In the genomic region with DNA sequence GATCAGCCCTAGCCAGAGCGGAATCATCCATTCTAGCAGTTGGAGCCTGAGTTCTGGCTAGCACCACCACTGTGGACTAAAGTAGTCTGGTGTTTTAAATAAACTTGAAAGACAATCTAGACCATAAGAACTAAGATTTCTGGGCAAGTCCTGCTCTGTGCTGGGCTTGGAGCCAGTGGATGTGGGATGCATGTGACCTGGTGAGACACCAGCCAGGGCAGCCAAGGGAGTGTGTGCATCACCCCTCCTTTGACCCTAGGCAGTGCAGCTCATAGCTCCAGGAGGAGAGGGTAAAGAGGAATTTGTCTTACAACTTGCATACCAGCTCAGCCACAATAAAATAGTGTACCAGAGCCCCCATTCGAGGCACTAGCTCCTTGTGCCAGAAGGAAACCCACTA, we compare ENCODE assay signal across 14 cellular contexts. TPM values are rescaled to one million over a fixed set of nuclear protein-coding genes. Genes with fewer than 3 reads are reported as not detected.
DNase-seq lines count a peak whose midpoint lies in the region; ATAC-seq and TF ChIP-seq lines count a peak whose summit lies in the region.
"Had no signal": no experiment of that assay in that cellular context is flagged by ENCODE, and none has a peak within 500 bp of the region (broad histone marks: within the 10 kb centered on the region; RNA-seq: fewer than 3 reads in every experiment).

No MANE protein-coding gene starts in this region.

- peak overlapping the region; percentile 36 to 55; a peak in 3 of 4 replicates for H3K27ac ChIP-seq in SK-N-SH (ENCODE audit: low read depth in 2 of 2, low read length in 1 of 2)
- H3K27ac ChIP-seq: gastrocnemius medialis, neutrophil had no signal

- peaks cover 0 to 33% of the 10 kb centered on the region in 2 experiments for H3K36me3 ChIP-seq in SK-N-SH (replicated peaks in 1 of 2; ENCODE audit: control insufficient read depth in 1 of 2, insufficient read depth in 2 of 2, low read length in 1 of 2)
- H3K36me3 ChIP-seq: gastrocnemius medialis, neutrophil had no signal

- TF ChIP-seq CTCF in SK-N-SH (IDR thresholded peaks at IDR 0.05), result no peak
- no peak for TF ChIP-seq CTCF in fibroblast of pulmonary artery (IDR thresholded peaks at IDR 0.05; ENCODE audit: low read length, missing control alignments)
- no peak for TF ChIP-seq CTCF in retinal pigment epithelial cell (conservative IDR thresholded peaks at IDR 0.05; ENCODE audit: low read depth, low read length)
- no peak for TF ChIP-seq CTCF in natural killer cell (IDR thresholded peaks at IDR 0.05)

- no peaks in the 10 kb centered on the region for H3K36me3 Mint-ChIP-seq in natural killer cell
- H3K36me3 Mint-ChIP-seq: CD4-positive, alpha-beta memory T cell had no signal

- TF ChIP-seq EP300 in SK-N-SH (IDR thresholded peaks at IDR 0.05; ENCODE audit: borderline replicate concordance in 1 of 2, low read depth in 1 of 2, low read length in 1 of 2), result peak in 1 of 2 experiments; percentile 50; a peak in 1 of 4 replicates

- peaks cover 7 to 8% of the 10 kb centered on the region in 2 experiments; a peak in 2 of 4 replicates for H3K4me1 ChIP-seq in SK-N-SH (ENCODE audit: control insufficient read depth in 1 of 2, insufficient read depth in 2 of 2, low read depth in 1 of 2, low read length in 1 of 2)
- H3K4me1 ChIP-seq: gastrocnemius medialis had no signal

- H3F3A ChIP-seq in SK-N-SH (replicated peaks; ENCODE audit: insufficient read depth), result peaks cover 7% of the 10 kb centered on the region

- H3K4me3 Mint-ChIP-seq in natural killer cell, result no peak overlapping the region
- H3K4me3 Mint-ChIP-seq: activated CD4-positive, alpha-beta T cell treated with anti-CD3 and anti-CD28 coated beads, Interleukin-2, amount 10 ng/mL, durations not matched to agents 24 days and 14 days; CD4-positive, alpha-beta memory T cell had no signal

- 0 out of 2 replicates have a peak overlapping the region, but pooled peaks have one; percentile 1 for H3K4me2 ChIP-seq in SK-N-SH

- peaks cover 0 to 2% of the 10 kb centered on the region in 2 donors for H3K27me3 Mint-ChIP-seq in natural killer cell (ENCODE audit: low read depth in 2 of 2)
- H3K27me3 Mint-ChIP-seq: activated CD4-positive, alpha-beta T cell treated with anti-CD3 and anti-CD28 coated beads, Interleukin-2, amount 10 ng/mL, durations not matched to agents 24 days and 14 days had no signal

- H3K9ac ChIP-seq in SK-N-SH, result no peak overlapping the region

- peaks cover 68% of the 10 kb centered on the region for H3K79me2 ChIP-seq in SK-N-SH (ENCODE audit: insufficient read depth)

- ATAC-seq in natural killer cell (no peak), HG02642 (IDR thresholded peaks at IDR 0.05; ENCODE audit: poor library complexity, unreplicated experiment) (no peak)
- ATAC-seq: gastrocnemius medialis had no signal

- TF ChIP-seq RAD21 in SK-N-SH (IDR thresholded peaks at IDR 0.05; ENCODE audit: low read length), result no peak

- H3K9me3 Mint-ChIP-seq in natural killer cell, result peaks cover 2 to 5% of the 10 kb centered on the region in 2 donors
- H3K9me3 Mint-ChIP-seq: activated CD4-positive, alpha-beta T cell treated with anti-CD3 and anti-CD28 coated beads, Interleukin-2, amount 10 ng/mL, durations not matched to agents 24 days and 14 days had no signal

- no peak overlapping the region for H3K27ac Mint-ChIP-seq in natural killer cell
- H3K27ac Mint-ChIP-seq: activated CD4-positive, alpha-beta T cell treated with anti-CD3 and anti-CD28 coated beads, Interleukin-2, amount 10 ng/mL, durations not matched to agents 24 days and 14 days; CD4-positive, alpha-beta memory T cell had no signal

- 93% methylated on average over 2 of the region's 2 CpGs for whole genome bisulfite sequencing in SK-N-SH (ENCODE audit: low lambda C conversion rate)

- POLR2A ChIA-PET in SK-N-SH (lab: Yijun Ruan, JAX), result no interaction called here

- no peak overlapping the region for H2AFZ ChIP-seq in SK-N-SH (ENCODE audit: low read depth)

- CTCF ChIA-PET in SK-N-SH (lab: Yijun Ruan, JAX), result interaction anchor here (1.7 to 2.2 kb wide), 2 partner anchors 323 to 329 kb away, joined by 9 to 12 read pairs; no protein-coding TSS in a partner anchor

- DNase-seq in Daoy (ENCODE audit: low read depth) (peak; percentile 27), SK-N-SH (no peak), fibroblast of pulmonary artery (ENCODE audit: low read depth) (peak; percentile 71), retinal pigment epithelial cell (ENCODE audit: low read depth) (peak; percentile 69), NCI-H82 (lab: John Stamatoyannopoulos, UW) (no peak), natural killer cell (no peak), T-helper 1 cell (no peak)
- DNase-seq: activated CD4-positive, alpha-beta T cell treated with anti-CD3 and anti-CD28 coated beads, Interleukin-2, amount 10 ng/mL, durations not matched to agents 24 days and 14 days; activated effector memory CD4-positive, alpha-beta T cell treated with anti-CD3 and anti-CD28 coated beads, Interleukin-2, amount 50 U/mL, for 16 hours; CD4-positive, alpha-beta memory T cell; gastrocnemius medialis; NCI-H510A had no signal

- no peaks in the 10 kb centered on the region for H3K9me2 ChIP-seq in SK-N-SH

- H3K4me3 ChIP-seq in SK-N-SH (ENCODE audit: low read depth in 2 of 2, low read length in 1 of 2) (no peak overlapping the region), fibroblast of pulmonary artery (replicated peaks; ENCODE audit: low read depth, low read length) (no peak overlapping the region), retinal pigment epithelial cell (ENCODE audit: low read length) (no peak overlapping the region)
- H3K4me3 ChIP-seq: gastrocnemius medialis had no signal

- intact Hi-C loops in natural killer cell (cut with micrococcal nuclease), result no loop called here

- H3K27me3 ChIP-seq in SK-N-SH (ENCODE audit: insufficient read depth), result no peaks in the 10 kb centered on the region
- H3K27me3 ChIP-seq: gastrocnemius medialis, neutrophil had no signal

- H3K9me3 ChIP-seq in SK-N-SH, result peaks cover 9% of the 10 kb centered on the region; the same call in 1 of the 2 replicates
- H3K9me3 ChIP-seq: gastrocnemius medialis, neutrophil had no signal

- H3K4me1 Mint-ChIP-seq in natural killer cell, result no peaks in the 10 kb centered on the region
- H3K4me1 Mint-ChIP-seq: activated CD4-positive, alpha-beta T cell treated with anti-CD3 and anti-CD28 coated beads, Interleukin-2, amount 10 ng/mL, durations not matched to agents 24 days and 14 days; CD4-positive, alpha-beta memory T cell had no signal

- no peaks in the 10 kb centered on the region for H4K20me1 ChIP-seq in SK-N-SH (ENCODE audit: insufficient read depth)

TF ChIP-seq in SK-N-SH, 30 proteins besides CTCF, POLR2A, EP300 and RAD21:
- TF ChIP-seq FOSL2 (IDR thresholded peaks at IDR 0.05; ENCODE audit: borderline replicate concordance, low read depth), result peak; percentile 3; the same call in 1 of the 2 replicates
- no peak for TF ChIP-seq POLR2AphosphoS5 (IDR thresholded peaks at IDR 0.05; ENCODE audit: low read depth, low read length)
- TF ChIP-seq TCF12 (IDR thresholded peaks at IDR 0.05), result peak; percentile 56
- TF ChIP-seq, protein P1, sequence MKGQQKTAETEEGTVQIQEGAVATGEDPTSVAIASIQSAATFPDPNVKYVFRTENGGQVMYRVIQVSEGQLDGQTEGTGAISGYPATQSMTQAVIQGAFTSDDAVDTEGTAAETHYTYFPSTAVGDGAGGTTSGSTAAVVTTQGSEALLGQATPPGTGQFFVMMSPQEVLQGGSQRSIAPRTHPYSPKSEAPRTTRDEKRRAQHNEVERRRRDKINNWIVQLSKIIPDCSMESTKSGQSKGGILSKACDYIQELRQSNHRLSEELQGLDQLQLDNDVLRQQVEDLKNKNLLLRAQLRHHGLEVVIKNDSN (IDR thresholded peaks at IDR 0.05; ENCODE audit: borderline replicate concordance, low read depth), result peak; percentile 41; the same call in 1 of the 2 replicates
- TF ChIP-seq RXRA (IDR thresholded peaks at IDR 0.05; ENCODE audit: borderline replicate concordance, low read depth), result peak; percentile 71; the same call in 1 of the 2 replicates
- peak; percentile 60; the same call in 1 of the 2 replicates for TF ChIP-seq MAX (IDR thresholded peaks at IDR 0.05; ENCODE audit: low read depth)
- TF ChIP-seq NFIC (IDR thresholded peaks at IDR 0.05; ENCODE audit: borderline replicate concordance), result peak; percentile 83
- peak; percentile 9; the same call in 1 of the 2 replicates for TF ChIP-seq PBX3 (IDR thresholded peaks at IDR 0.05)
- no peak for TF ChIP-seq IRF3 (IDR thresholded peaks at IDR 0.05; ENCODE audit: low read depth, low read length)

RNA-seq across cellular contexts. Expression of gene ITGBL1, which starts 21.0 kb away (rescaled TPM):
- total RNA-seq in Daoy (2014; rRNA removed; shearing (Covaris generic)), result 0.65 and 2.2 TPM in 2 replicates
- 78.7 and 90.0 TPM in 2 replicates for polyA plus RNA-seq in SK-N-SH (2012; rRNA removed)
- 114 and 131 TPM in 2 replicates for polyA plus RNA-seq in SK-N-SH (2012; cell fraction: cytosol; rRNA removed)
- polyA plus RNA-seq in SK-N-SH (2012; cell fraction: nucleus; rRNA removed), result 52.8 and 78.7 TPM in 2 replicates
- not detected for total RNA-seq in natural killer cell
- total RNA-seq: activated CD4-positive, alpha-beta T cell treated with anti-CD3 and anti-CD28 coated beads, Interleukin-2, amount 10 ng/mL, durations not matched to agents 24 days and 14 days; CD4-positive, alpha-beta memory T cell had no signal
- polyA plus RNA-seq: CD4-positive, alpha-beta memory T cell had no signal

RNA-seq across cellular contexts. Expression of gene NALCN, which starts 57.1 kb away (rescaled TPM):
- 0.27 TPM in 1 of 2 replicates, not detected in the other for total RNA-seq in Daoy (2014; rRNA removed; shearing (Covaris generic))
- 3.0 and 4.5 TPM in 2 replicates for polyA plus RNA-seq in SK-N-SH (2012; rRNA removed)
- 4.4 TPM in 2 replicates for polyA plus RNA-seq in SK-N-SH (2012; cell fraction: cytosol; rRNA removed)
- polyA plus RNA-seq in SK-N-SH (2012; cell fraction: nucleus; rRNA removed), result 3.2 and 5.1 TPM in 2 replicates
- not detected for total RNA-seq in natural killer cell
- total RNA-seq: activated CD4-positive, alpha-beta T cell treated with anti-CD3 and anti-CD28 coated beads, Interleukin-2, amount 10 ng/mL, durations not matched to agents 24 days and 14 days; CD4-positive, alpha-beta memory T cell had no signal
- polyA plus RNA-seq: CD4-positive, alpha-beta memory T cell had no signal

Comparison
In these comparisons a context has a peak if more than half of its experiments do, and no peak if none do; other contexts are left out.
1. DNase-seq: peak in Daoy (single experiment), fibroblast of pulmonary artery (single experiment) and retinal pigment epithelial cell (single experiment); none in SK-N-SH (single experiment), NCI-H82 (single experiment), natural killer cell (single experiment) and T-helper 1 cell (0 of 5).